Comparison of ENCODE assay signal across 1 cellular context in genomic region chr17:77304746-77305473, GRCh38.
A peak's percentile ranks its signal among the peaks of the same experiment; 100 is the strongest.
TF ChIP-seq lines count a peak whose summit lies in the region.

No MANE protein-coding gene starts in this region.

TF ChIP-seq in HepG2, 621 proteins besides CTCF, POLR2A, EP300 and RAD21 (continued from another document and continues in another):
- TF ChIP-seq AKNA (CRISPR knock-in tag; IDR thresholded peaks at IDR 0.05; ENCODE audit: borderline replicate concordance) (no peak), REXO4 (CRISPR knock-in tag; IDR thresholded peaks at IDR 0.05; ENCODE audit: borderline replicate concordance) (no peak), SNRNP70 (IDR thresholded peaks at IDR 0.05; ENCODE audit: low read depth, low read length) (no peak), ZNF569 (CRISPR knock-in tag; IDR thresholded peaks at IDR 0.05; ENCODE audit: borderline replicate concordance) (no peak), ADNP (CRISPR knock-in tag; IDR thresholded peaks at IDR 0.05) (no peak), ZNF724P (CRISPR knock-in tag; IDR thresholded peaks at IDR 0.05; ENCODE audit: borderline replicate concordance) (0 out of 2 replicates have a peak, but pooled peaks have one; percentile 67), NFKB2 (CRISPR knock-in tag; IDR thresholded peaks at IDR 0.05; ENCODE audit: borderline replicate concordance) (peak; percentile 18; the same call in 1 of the 2 replicates), ZNF136 (CRISPR knock-in tag; IDR thresholded peaks at IDR 0.05; ENCODE audit: low read depth) (no peak), MXI1 (IDR thresholded peaks at IDR 0.05; ENCODE audit: borderline replicate concordance, low read depth, low read length) (no peak; the same call in 2 of the 3 replicates), GATAD1 (CRISPR knock-in tag; IDR thresholded peaks at IDR 0.05) (peak; percentile 52; the same call in 1 of the 2 replicates), ZNF589 (CRISPR knock-in tag; conservative IDR thresholded peaks at IDR 0.05) (no peak), GABPB1 (CRISPR knock-in tag; IDR thresholded peaks at IDR 0.05) (peak; percentile 65; the same call in 1 of the 2 replicates), JUNB (CRISPR knock-in tag; IDR thresholded peaks at IDR 0.05; ENCODE audit: borderline replicate concordance) (no peak), ZFYVE20 (CRISPR knock-in tag; IDR thresholded peaks at IDR 0.05; ENCODE audit: borderline replicate concordance, low read depth) (no peak), CBX1 (IDR thresholded peaks at IDR 0.05; ENCODE audit: low read depth) (peak; percentile 66), ZNF556 (CRISPR knock-in tag; IDR thresholded peaks at IDR 0.05; ENCODE audit: borderline replicate concordance) (peak; percentile 90), SIX4 (CRISPR knock-in tag; IDR thresholded peaks at IDR 0.05) (no peak), ZNF160 (CRISPR knock-in tag; IDR thresholded peaks at IDR 0.05) (no peak), CREM (IDR thresholded peaks at IDR 0.05) (no peak; the same call in 1 of the 2 replicates), CREM (CRISPR knock-in tag; IDR thresholded peaks at IDR 0.05) (no peak), XBP1 (CRISPR knock-in tag; IDR thresholded peaks at IDR 0.05) (no peak), NR0B2 (CRISPR knock-in tag; IDR thresholded peaks at IDR 0.05) (0 out of 2 replicates have a peak, but pooled peaks have one; percentile 48), ARNTL (CRISPR knock-in tag; IDR thresholded peaks at IDR 0.05) (peak; percentile 66; the same call in 1 of the 2 replicates), RNF219 (CRISPR knock-in tag; IDR thresholded peaks at IDR 0.05) (no peak), ATF7 (IDR thresholded peaks at IDR 0.05) (no peak), ATF7 (CRISPR knock-in tag; IDR thresholded peaks at IDR 0.05) (peak; percentile 73; the same call in 1 of the 2 replicates), ARID2 (CRISPR knock-in tag; IDR thresholded peaks at IDR 0.05; ENCODE audit: borderline replicate concordance) (no peak), ZKSCAN1 (IDR thresholded peaks at IDR 0.05; ENCODE audit: low read length) (no peak), ZKSCAN8 (CRISPR knock-in tag; IDR thresholded peaks at IDR 0.05; ENCODE audit: borderline replicate concordance) (no peak), ZNF615 (CRISPR knock-in tag; IDR thresholded peaks at IDR 0.05; ENCODE audit: borderline replicate concordance) (no peak), ZNF17 (CRISPR knock-in tag; IDR thresholded peaks at IDR 0.05) (no peak), SAFB2 (CRISPR knock-in tag; IDR thresholded peaks at IDR 0.05; ENCODE audit: borderline replicate concordance, low read depth) (peak; percentile 57; the same call in 1 of the 2 replicates), PAWR (CRISPR knock-in tag; IDR thresholded peaks at IDR 0.05; ENCODE audit: borderline replicate concordance) (no peak), ZNF564 (CRISPR knock-in tag; IDR thresholded peaks at IDR 0.05) (no peak), NFE2 (CRISPR knock-in tag; IDR thresholded peaks at IDR 0.05) (no peak), MIER2 (CRISPR knock-in tag; IDR thresholded peaks at IDR 0.05) (no peak), ZNF143 (CRISPR knock-in tag; IDR thresholded peaks at IDR 0.05) (peak; percentile 60), RCOR2 (CRISPR knock-in tag; IDR thresholded peaks at IDR 0.05) (peak; percentile 71; the same call in 1 of the 2 replicates), BATF2 (CRISPR knock-in tag; IDR thresholded peaks at IDR 0.05) (no peak), RFX1 (IDR thresholded peaks at IDR 0.05) (no peak), RBM22 (optimal IDR thresholded peaks at IDR 0.05; ENCODE audit: low read length) (peak; percentile 5), ZMYM4 (CRISPR knock-in tag; IDR thresholded peaks at IDR 0.05) (0 out of 2 replicates have a peak, but pooled peaks have one; percentile 56), PCBP1 (IDR thresholded peaks at IDR 0.05; ENCODE audit: borderline replicate concordance, low read depth, low read length) (no peak), PLRG1 (conservative IDR thresholded peaks at IDR 0.05) (no peak), XRCC5 (optimal IDR thresholded peaks at IDR 0.05; ENCODE audit: low read length) (peak; percentile 64), CBX2 (IDR thresholded peaks at IDR 0.05; ENCODE audit: low read depth, low read length) (no peak), CBX2 (CRISPR knock-in tag; IDR thresholded peaks at IDR 0.05; ENCODE audit: low read depth) (peak; percentile 46; the same call in 1 of the 2 replicates), SSRP1 (CRISPR knock-in tag; IDR thresholded peaks at IDR 0.05) (no peak), ZNF652 (CRISPR knock-in tag; IDR thresholded peaks at IDR 0.05; ENCODE audit: borderline replicate concordance, low read depth) (peak; percentile 33; the same call in 1 of the 2 replicates)
- TF ChIP-seq, protein P1, sequence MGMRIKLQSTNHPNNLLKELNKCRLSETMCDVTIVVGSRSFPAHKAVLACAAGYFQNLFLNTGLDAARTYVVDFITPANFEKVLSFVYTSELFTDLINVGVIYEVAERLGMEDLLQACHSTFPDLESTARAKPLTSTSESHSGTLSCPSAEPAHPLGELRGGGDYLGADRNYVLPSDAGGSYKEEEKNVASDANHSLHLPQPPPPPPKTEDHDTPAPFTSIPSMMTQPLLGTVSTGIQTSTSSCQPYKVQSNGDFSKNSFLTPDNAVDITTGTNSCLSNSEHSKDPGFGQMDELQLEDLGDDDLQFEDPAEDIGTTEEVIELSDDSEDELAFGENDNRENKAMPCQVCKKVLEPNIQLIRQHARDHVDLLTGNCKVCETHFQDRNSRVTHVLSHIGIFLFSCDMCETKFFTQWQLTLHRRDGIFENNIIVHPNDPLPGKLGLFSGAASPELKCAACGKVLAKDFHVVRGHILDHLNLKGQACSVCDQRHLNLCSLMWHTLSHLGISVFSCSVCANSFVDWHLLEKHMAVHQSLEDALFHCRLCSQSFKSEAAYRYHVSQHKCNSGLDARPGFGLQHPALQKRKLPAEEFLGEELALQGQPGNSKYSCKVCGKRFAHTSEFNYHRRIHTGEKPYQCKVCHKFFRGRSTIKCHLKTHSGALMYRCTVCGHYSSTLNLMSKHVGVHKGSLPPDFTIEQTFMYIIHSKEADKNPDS (CRISPR knock-in tag; IDR thresholded peaks at IDR 0.05) = no peak
- TF ChIP-seq, protein P2, sequence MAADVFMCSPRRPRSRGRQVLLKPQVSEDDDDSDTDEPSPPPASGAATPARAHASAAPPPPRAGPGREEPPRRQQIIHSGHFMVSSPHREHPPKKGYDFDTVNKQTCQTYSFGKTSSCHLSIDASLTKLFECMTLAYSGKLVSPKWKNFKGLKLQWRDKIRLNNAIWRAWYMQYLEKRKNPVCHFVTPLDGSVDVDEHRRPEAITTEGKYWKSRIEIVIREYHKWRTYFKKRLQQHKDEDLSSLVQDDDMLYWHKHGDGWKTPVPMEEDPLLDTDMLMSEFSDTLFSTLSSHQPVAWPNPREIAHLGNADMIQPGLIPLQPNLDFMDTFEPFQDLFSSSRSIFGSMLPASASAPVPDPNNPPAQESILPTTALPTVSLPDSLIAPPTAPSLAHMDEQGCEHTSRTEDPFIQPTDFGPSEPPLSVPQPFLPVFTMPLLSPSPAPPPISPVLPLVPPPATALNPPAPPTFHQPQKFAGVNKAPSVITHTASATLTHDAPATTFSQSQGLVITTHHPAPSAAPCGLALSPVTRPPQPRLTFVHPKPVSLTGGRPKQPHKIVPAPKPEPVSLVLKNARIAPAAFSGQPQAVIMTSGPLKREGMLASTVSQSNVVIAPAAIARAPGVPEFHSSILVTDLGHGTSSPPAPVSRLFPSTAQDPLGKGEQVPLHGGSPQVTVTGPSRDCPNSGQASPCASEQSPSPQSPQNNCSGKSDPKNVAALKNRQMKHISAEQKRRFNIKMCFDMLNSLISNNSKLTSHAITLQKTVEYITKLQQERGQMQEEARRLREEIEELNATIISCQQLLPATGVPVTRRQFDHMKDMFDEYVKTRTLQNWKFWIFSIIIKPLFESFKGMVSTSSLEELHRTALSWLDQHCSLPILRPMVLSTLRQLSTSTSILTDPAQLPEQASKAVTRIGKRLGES (CRISPR knock-in tag; IDR thresholded peaks at IDR 0.05; ENCODE audit: borderline replicate concordance) = no peak
- TF ChIP-seq, protein P3, sequence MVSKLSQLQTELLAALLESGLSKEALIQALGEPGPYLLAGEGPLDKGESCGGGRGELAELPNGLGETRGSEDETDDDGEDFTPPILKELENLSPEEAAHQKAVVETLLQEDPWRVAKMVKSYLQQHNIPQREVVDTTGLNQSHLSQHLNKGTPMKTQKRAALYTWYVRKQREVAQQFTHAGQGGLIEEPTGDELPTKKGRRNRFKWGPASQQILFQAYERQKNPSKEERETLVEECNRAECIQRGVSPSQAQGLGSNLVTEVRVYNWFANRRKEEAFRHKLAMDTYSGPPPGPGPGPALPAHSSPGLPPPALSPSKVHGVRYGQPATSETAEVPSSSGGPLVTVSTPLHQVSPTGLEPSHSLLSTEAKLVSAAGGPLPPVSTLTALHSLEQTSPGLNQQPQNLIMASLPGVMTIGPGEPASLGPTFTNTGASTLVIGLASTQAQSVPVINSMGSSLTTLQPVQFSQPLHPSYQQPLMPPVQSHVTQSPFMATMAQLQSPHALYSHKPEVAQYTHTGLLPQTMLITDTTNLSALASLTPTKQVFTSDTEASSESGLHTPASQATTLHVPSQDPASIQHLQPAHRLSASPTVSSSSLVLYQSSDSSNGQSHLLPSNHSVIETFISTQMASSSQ (IDR thresholded peaks at IDR 0.05; ENCODE audit: low read depth) = no peak
- TF ChIP-seq, protein P3 (CRISPR knock-in tag; IDR thresholded peaks at IDR 0.05; ENCODE audit: borderline replicate concordance) = peak; percentile 75; the same call in 1 of the 2 replicates
